Comparison of ENCODE assay signal across 21 cellular contexts in genomic region chr12:31557707-31558106, GRCh38.
"Had no signal": no experiment of that assay in that cellular context is flagged by ENCODE, and none has a peak within 500 bp of the region (broad histone marks: within the 10 kb centered on the region; RNA-seq: fewer than 3 reads in every experiment).

No MANE protein-coding gene starts in this region.

- H3K4me3 ChIP-seq: SJCRH30 had no signal

- H3K36me3 ChIP-seq: SJCRH30 had no signal

- H3K4me1 ChIP-seq: SJCRH30 had no signal

- H3K27me3 ChIP-seq: SJCRH30 had no signal

- DNase-seq: Kasumi-1, KG1, MM.1S, NCI-H1092 treated with DMSO at 0.1 percent for 48 hours, NCI-H1436, NCI-H187, NCI-H2029, NCI-H2081 treated with DMSO at 0.1 percent for 48 hours, NCI-H2171, NCI-H226, NCI-H446, NCI-H510A, NCI-H524 treated with DMSO at 0.1 percent for 48 hours, NCI-H69, NCI-H774, SHP77 treated with DMSO at 0.1 percent for 48 hours, SJCRH30 had no signal

- ATAC-seq: Panc1, Right ventricle myocardium inferior, SK-N-SH treated with all-trans-retinoic acid at 6 μM for 48 hours had no signal

- H3K27ac ChIP-seq: HL-60, SJCRH30 had no signal
